ENCODE assay signal across 8 cellular contexts in the genomic region with DNA sequence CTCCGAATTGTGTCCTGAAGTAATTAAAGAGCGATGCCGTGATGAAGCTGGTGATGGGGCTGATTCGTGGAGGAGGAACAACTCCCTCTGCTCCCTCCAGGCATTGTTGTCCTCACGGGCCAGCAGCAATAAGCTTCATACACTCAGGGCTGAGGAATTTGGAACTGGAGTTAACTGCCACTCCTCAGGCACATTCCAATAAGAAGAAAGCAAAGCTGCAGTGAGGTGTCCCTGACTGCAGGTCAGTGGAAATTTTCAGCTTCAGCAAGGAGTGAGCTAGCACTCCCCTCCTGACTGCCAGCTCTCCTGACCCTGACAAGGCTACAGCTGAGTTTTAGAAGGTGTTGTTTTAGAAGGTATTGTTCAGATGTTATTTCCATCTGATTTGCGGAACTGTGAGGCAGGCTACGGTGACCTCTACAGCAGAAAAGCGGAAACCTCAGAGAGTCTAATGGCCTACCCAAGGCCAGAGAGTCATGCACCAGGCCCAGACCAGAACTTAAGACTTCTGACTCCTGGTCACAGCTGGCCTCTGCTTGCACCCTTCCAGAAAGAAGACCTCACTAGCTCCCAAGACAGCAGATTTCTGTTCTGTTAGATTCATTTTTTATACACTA.
DNase-seq lines count a peak whose midpoint lies in the region; ATAC-seq and TF ChIP-seq lines count a peak whose summit lies in the region.

No MANE protein-coding gene starts in this region.

- peak; percentile 95 for ATAC-seq in Panc1

- TF ChIP-seq POLR2A in esophagus squamous epithelium (IDR thresholded peaks at IDR 0.05): no peak

- no peaks in the 10 kb centered on the region for H3K27me3 ChIP-seq in ACC112 (ENCODE audit: insufficient read depth, low read length)
- no peaks in the 10 kb centered on the region for H3K27me3 ChIP-seq in Panc1 (ENCODE audit: control insufficient read depth, insufficient read depth, low read length)
- H3K27me3 ChIP-seq in esophagus squamous epithelium: no peaks in the 10 kb centered on the region

- BruUV-seq in Panc1 (replicated peaks; lab: Mats Ljungman, UMichigan): no TSS peak

- H2AFZ ChIP-seq in ACC112 (ENCODE audit: low read length, unreplicated experiment): no peak overlapping the region

- H3K4me1 ChIP-seq in ACC112 (ENCODE audit: control insufficient read depth, insufficient read depth, low read length, unreplicated experiment): peaks cover 43% of the 10 kb centered on the region
- H3K4me1 ChIP-seq in Panc1 (ENCODE audit: control insufficient read depth, insufficient read depth, low read length): peaks cover 57% of the 10 kb centered on the region
- H3K4me1 ChIP-seq in esophagus squamous epithelium: peaks cover 4 to 63% (median 30%) of the 10 kb centered on the region in 3 donors

- TF ChIP-seq CTCF in Panc1 (IDR thresholded peaks at IDR 0.05): no peak
- TF ChIP-seq CTCF in esophagus squamous epithelium (IDR thresholded peaks at IDR 0.05): no peak
- TF ChIP-seq CTCF in GM13977 (IDR thresholded peaks at IDR 0.05; ENCODE audit: extremely low read depth, insufficient read depth, missing control alignments): no peak

- in situ Hi-C loops in Panc1 (cut with HindIII; ENCODE audit: low pct_unique_long_range_greater_than_20kb, low sequenced_read_pairs): no loop called here
- in situ Hi-C loops in GM13977 (cut with MboI; ENCODE audit: low pct_unique_long_range_greater_than_20kb, low sequenced_read_pairs, unreplicated experiment): no loop called here

- POLR2A ChIA-PET in Panc1 (lab: Charles Lee): interaction anchor here (0.6 to 0.7 kb wide), 2 partner anchors 22 to 219 kb away, joined by 5 to 12 read pairs; no protein-coding TSS in a partner anchor

- CTCF ChIA-PET in Panc1 (lab: Charles Lee): interaction anchor here (0.5 to 0.7 kb wide), 3 partner anchors 29 to 224 kb away, joined by 3 to 5 read pairs (median 3); no protein-coding TSS in a partner anchor

- no peaks in the 10 kb centered on the region for H3K79me2 ChIP-seq in ACC112 (ENCODE audit: control insufficient read depth, insufficient read depth, low read length, unreplicated experiment)

- H3K9me3 ChIP-seq in Panc1 (ENCODE audit: control insufficient read depth, insufficient read depth, low read depth, low read length): no peaks in the 10 kb centered on the region
- H3K9me3 ChIP-seq in esophagus squamous epithelium: no peaks in the 10 kb centered on the region

- DNase-seq in Panc1 (ENCODE audit: low read depth, low spot score) (peak; percentile 35), esophagus squamous epithelium (lab: John Stamatoyannopoulos, UW) (no peak), myocyte (ENCODE audit: low read depth) (peak; percentile 76), DMS 273 treated with DMSO at 0.1 percent for 48 hours (lab: John Stamatoyannopoulos, UW) (no peak), germinal center (ENCODE audit: low spot score) (no peak), DMS53 treated with DMSO at 0.1 percent for 48 hours (lab: John Stamatoyannopoulos, UW; ENCODE audit: unreplicated experiment) (no peak), GM13977 (ENCODE audit: low spot score) (no peak)

- H3K36me3 ChIP-seq in ACC112 (ENCODE audit: insufficient read depth, low read length): no peaks in the 10 kb centered on the region
- no peaks in the 10 kb centered on the region for H3K36me3 ChIP-seq in Panc1 (ENCODE audit: control insufficient read depth, insufficient read depth, low read length)
- H3K36me3 ChIP-seq in esophagus squamous epithelium: peaks cover 0 to 33% (median 0%) of the 10 kb centered on the region in 3 donors

- 56 to 58% methylated on average over 6 to 8 of the region's 8 CpGs for WGBS in esophagus squamous epithelium, 2 donors

- H3K27ac ChIP-seq in ACC112 (ENCODE audit: low read depth, low read length) (peak overlapping the region; percentile 75), Panc1 (ENCODE audit: low read length) (peak overlapping the region; percentile 99), esophagus squamous epithelium (peak overlapping the region; percentile 70 to 87 (median 84))

- intact Hi-C loops in Panc1 (cut with micrococcal nuclease; ENCODE audit: unreplicated experiment): loop anchor here (10.0 kb wide), 1 partner anchor 202 kb away; no protein-coding TSS in a partner anchor
- intact Hi-C loops in esophagus squamous epithelium (cut with DNase I): no loop called here

- H3K4me3 ChIP-seq in ACC112 (ENCODE audit: low read depth, low read length) (peak overlapping the region; percentile 34), Panc1 (ENCODE audit: low read depth in 2 of 2, low read length in 2 of 2) (peak overlapping the region; percentile 22 to 48), esophagus squamous epithelium (peak overlapping the region in 1 of 4 donors; percentile 5)

Comparison
In these comparisons a context has a peak if more than half of its experiments do, and no peak if none do; other contexts are left out.
1. DNase-seq: peak in Panc1 (single experiment) and myocyte (single experiment); none in esophagus squamous epithelium (single experiment), DMS 273 treated with DMSO at 0.1 percent for 48 hours (single experiment), germinal center (single experiment), DMS53 treated with DMSO at 0.1 percent for 48 hours (single experiment) and GM13977 (single experiment).
2. Peak in every context shown above with its lines, with median percentiles within 50 percentile points of each other: H3K27ac ChIP-seq.